Comparison of ENCODE assay signal across 21 cellular contexts in the genomic region with DNA sequence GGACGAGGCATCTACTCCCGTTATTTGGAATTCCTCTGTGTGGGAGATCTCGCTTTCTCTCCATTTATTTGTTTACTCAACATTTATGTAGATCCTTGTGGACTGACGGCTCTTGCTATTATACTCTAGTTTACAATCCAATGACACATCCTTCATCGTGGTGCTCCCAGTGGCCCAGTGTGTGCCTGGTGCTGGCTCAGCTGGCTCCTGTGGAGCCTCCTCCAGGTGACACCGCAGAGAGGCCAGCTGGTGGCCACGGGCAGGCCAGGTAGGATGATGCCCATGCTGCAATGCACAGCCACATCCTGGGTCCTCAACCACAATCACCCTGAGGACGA.
DNase-seq lines count a peak whose midpoint lies in the region; ATAC-seq and TF ChIP-seq lines count a peak whose summit lies in the region.
"Had no signal": no experiment of that assay in that cellular context is flagged by ENCODE, and none has a peak within 500 bp of the region (broad histone marks: within the 10 kb centered on the region; RNA-seq: fewer than 3 reads in every experiment).

No MANE protein-coding gene starts in this region.

- no peak overlapping the region for H3K27ac ChIP-seq in trophoblast cell (ENCODE audit: low read depth, low read length)
- H3K27ac ChIP-seq: 22Rv1, A549, C4-2B, GM23248 had no signal

- no peaks in the 10 kb centered on the region; the same call in 1 of the 2 replicates for H3K27me3 Mint-ChIP-seq in WTC11 (ENCODE audit: low read depth)
- H3K27me3 Mint-ChIP-seq: CD4-positive, alpha-beta T cell; IgD-negative memory B cell had no signal

- H3K4me1 ChIP-seq in trophoblast cell (ENCODE audit: control insufficient read depth in 1 of 2, insufficient read depth in 2 of 2, low read length in 2 of 2): peaks cover 0 to 2% of the 10 kb centered on the region in 2 experiments
- H3K4me1 ChIP-seq: A549 had no signal

- POLR2A ChIA-PET in WTC11 (lab: Charles Lee): no interaction called here

- H2BK12ac ChIP-seq in trophoblast cell (ENCODE audit: low read length): no peak overlapping the region

- peak in 2 of 3 experiments; percentile 30 to 40 for DNase-seq in NCI-H1417 (lab: John Stamatoyannopoulos, UW)
- no peak for DNase-seq in NCI-H1417 treated with DMSO at 0.1 percent for 48 hours (lab: John Stamatoyannopoulos, UW)
- peak; percentile 62 for DNase-seq in DMS53 treated with DMSO at 0.1 percent for 48 hours (lab: John Stamatoyannopoulos, UW; ENCODE audit: unreplicated experiment)
- no peak for DNase-seq in WTC11 (ENCODE audit: low spot score)
- DNase-seq in trophoblast cell: no peak
- no peak for DNase-seq in stimulated activated CD4-positive, alpha-beta T cell treated with anti-CD3 and anti-CD28 coated beads, Interleukin-2, amount 100 ng/mL, for 24 hours
- DNase-seq in cerebellar nuclear complex (lab: John Stamatoyannopoulos, UW): no peak
- DNase-seq: AML-193; Calu3; CD4-positive, alpha-beta T cell; DMS79; GDM1; GM23248; HCEC 1CT; HFFc6 had no signal

- no peak overlapping the region for H3K23ac ChIP-seq in trophoblast cell (ENCODE audit: low read length)

- no peak overlapping the region for H3K9ac ChIP-seq in trophoblast cell (ENCODE audit: low read length)
- H3K9ac ChIP-seq: GM23248 had no signal

- H3K27me3 ChIP-seq in trophoblast cell (ENCODE audit: insufficient read depth, low read length): peaks cover 2% of the 10 kb centered on the region

- peaks cover 6% of the 10 kb centered on the region for H3K4me1 Mint-ChIP-seq in WTC11

- TF ChIP-seq CTCF in WTC11 (IDR thresholded peaks at IDR 0.05): no peak

- H2BK5ac ChIP-seq in trophoblast cell (ENCODE audit: low read depth, low read length, poor library complexity): no peak overlapping the region

- H3K4ac ChIP-seq in trophoblast cell (ENCODE audit: low read depth, low read length): no peak overlapping the region

- no peak overlapping the region for H3K4me3 Mint-ChIP-seq in WTC11
- H3K4me3 Mint-ChIP-seq: CD4-positive, alpha-beta T cell; HFFc6; IgD-negative memory B cell had no signal

- no peaks in the 10 kb centered on the region for H3K36me3 ChIP-seq in trophoblast cell (ENCODE audit: control insufficient read depth in 1 of 2, insufficient read depth in 2 of 2, low read length in 2 of 2)

- no peak overlapping the region for H2AK5ac ChIP-seq in trophoblast cell (ENCODE audit: low read length)

- no peaks in the 10 kb centered on the region for H3K36me3 Mint-ChIP-seq in WTC11

- H4K12ac ChIP-seq in trophoblast cell (ENCODE audit: low read depth, low read length): no peak overlapping the region

- no CpG with 5 or more reads among the region's 8 CpGs for WGBS in trophoblast cell (ENCODE audit: extremely low coverage, insufficient coverage, insufficient read length)

- H3K14ac ChIP-seq in trophoblast cell (ENCODE audit: low read length): no peak overlapping the region

- no peak overlapping the region for H2BK120ac ChIP-seq in trophoblast cell (ENCODE audit: insufficient read depth, low read length, poor library complexity)

- no peaks in the 10 kb centered on the region for H3K79me1 ChIP-seq in trophoblast cell (ENCODE audit: low read length)

- no peaks in the 10 kb centered on the region for H3K9me3 ChIP-seq in trophoblast cell (ENCODE audit: insufficient read depth, low read depth, low read length)
- H3K9me3 ChIP-seq: A549 had no signal

- H3K9me3 Mint-ChIP-seq in WTC11: peaks cover 3% of the 10 kb centered on the region; the same call in 1 of the 2 replicates
- H3K9me3 Mint-ChIP-seq: CD4-positive, alpha-beta T cell; HFFc6; IgD-negative memory B cell had no signal

- H4K8ac ChIP-seq in trophoblast cell (ENCODE audit: low read depth, low read length): no peak overlapping the region

- no peak overlapping the region for H3K4me2 ChIP-seq in trophoblast cell (ENCODE audit: low read length)
- H3K4me2 ChIP-seq: A549 had no signal

- CTCF ChIA-PET in WTC11 (lab: Charles Lee): no interaction called here

- no peak overlapping the region for H2AFZ ChIP-seq in trophoblast cell (ENCODE audit: insufficient read depth, low read length, poor library complexity)
- H2AFZ ChIP-seq: GM23248 had no signal

- H3K18ac ChIP-seq in trophoblast cell (ENCODE audit: low read length): no peak overlapping the region

- H3K4me3 ChIP-seq in trophoblast cell (ENCODE audit: low read depth, low read length): peak overlapping the region; percentile 46
- H3K4me3 ChIP-seq: A549, GM23248 had no signal

- H4K91ac ChIP-seq in trophoblast cell (ENCODE audit: low read depth, low read length): no peak overlapping the region

- ATAC-seq in WTC11 (no peak), HG02588 (IDR thresholded peaks at IDR 0.05; ENCODE audit: unreplicated experiment) (no peak)
- ATAC-seq: A549, HepG2 had no signal

- H3K79me2 ChIP-seq in trophoblast cell (ENCODE audit: control insufficient read depth, insufficient read depth, low read length, poor library complexity): no peaks in the 10 kb centered on the region

- peak overlapping the region; percentile 70 for H3K27ac Mint-ChIP-seq in WTC11
- H3K27ac Mint-ChIP-seq: CD4-positive, alpha-beta T cell; HFFc6; IgD-negative memory B cell had no signal

TF ChIP-seq in WTC11, 78 proteins besides CTCF, POLR2A, EP300 and RAD21:
- no peak for TF ChIP-seq TP53 (CRISPR knock-in tag; IDR thresholded peaks at IDR 0.05)
- TF ChIP-seq, protein P1, sequence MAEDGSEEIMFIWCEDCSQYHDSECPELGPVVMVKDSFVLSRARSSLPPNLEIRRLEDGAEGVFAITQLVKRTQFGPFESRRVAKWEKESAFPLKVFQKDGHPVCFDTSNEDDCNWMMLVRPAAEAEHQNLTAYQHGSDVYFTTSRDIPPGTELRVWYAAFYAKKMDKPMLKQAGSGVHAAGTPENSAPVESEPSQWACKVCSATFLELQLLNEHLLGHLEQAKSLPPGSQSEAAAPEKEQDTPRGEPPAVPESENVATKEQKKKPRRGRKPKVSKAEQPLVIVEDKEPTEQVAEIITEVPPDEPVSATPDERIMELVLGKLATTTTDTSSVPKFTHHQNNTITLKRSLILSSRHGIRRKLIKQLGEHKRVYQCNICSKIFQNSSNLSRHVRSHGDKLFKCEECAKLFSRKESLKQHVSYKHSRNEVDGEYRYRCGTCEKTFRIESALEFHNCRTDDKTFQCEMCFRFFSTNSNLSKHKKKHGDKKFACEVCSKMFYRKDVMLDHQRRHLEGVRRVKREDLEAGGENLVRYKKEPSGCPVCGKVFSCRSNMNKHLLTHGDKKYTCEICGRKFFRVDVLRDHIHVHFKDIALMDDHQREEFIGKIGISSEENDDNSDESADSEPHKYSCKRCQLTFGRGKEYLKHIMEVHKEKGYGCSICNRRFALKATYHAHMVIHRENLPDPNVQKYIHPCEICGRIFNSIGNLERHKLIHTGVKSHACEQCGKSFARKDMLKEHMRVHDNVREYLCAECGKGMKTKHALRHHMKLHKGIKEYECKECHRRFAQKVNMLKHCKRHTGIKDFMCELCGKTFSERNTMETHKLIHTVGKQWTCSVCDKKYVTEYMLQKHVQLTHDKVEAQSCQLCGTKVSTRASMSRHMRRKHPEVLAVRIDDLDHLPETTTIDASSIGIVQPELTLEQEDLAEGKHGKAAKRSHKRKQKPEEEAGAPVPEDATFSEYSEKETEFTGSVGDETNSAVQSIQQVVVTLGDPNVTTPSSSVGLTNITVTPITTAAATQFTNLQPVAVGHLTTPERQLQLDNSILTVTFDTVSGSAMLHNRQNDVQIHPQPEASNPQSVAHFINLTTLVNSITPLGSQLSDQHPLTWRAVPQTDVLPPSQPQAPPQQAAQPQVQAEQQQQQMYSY (CRISPR knock-in tag; IDR thresholded peaks at IDR 0.05): no peak
- no peak for TF ChIP-seq MXD4 (CRISPR knock-in tag; IDR thresholded peaks at IDR 0.05; ENCODE audit: borderline replicate concordance)

Comparison
In these comparisons a context has a peak if more than half of its experiments do, and no peak if none do; other contexts are left out.
1. DNase-seq: peak in NCI-H1417 (2 of 3) and DMS53 treated with DMSO at 0.1 percent for 48 hours (single experiment); none in NCI-H1417 treated with DMSO at 0.1 percent for 48 hours (single experiment), WTC11 (single experiment), trophoblast cell (0 of 2), stimulated activated CD4-positive, alpha-beta T cell treated with anti-CD3 and anti-CD28 coated beads, Interleukin-2, amount 100 ng/mL, for 24 hours (0 of 2) and cerebellar nuclear complex (0 of 2).